31 cellular contexts compared by ENCODE assay signal in the genomic region with DNA sequence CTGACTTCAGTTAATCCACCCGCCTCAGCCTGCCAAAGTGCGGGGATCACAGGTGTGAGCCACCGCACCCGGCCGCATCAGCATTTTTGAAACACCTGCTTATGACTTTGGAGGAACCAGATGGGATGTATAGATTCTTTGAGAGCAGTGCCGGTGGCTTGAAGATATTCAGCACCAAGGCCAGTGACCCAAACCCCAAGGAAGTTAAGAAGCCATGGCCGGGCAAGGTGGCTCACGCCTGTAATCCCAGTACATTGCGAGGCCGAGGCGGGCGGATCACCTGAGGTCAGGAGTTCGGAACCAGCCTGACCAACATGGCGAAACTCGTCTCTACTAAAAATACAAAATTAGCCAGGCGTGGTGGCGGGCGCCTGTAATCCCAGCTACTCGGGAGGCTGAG. TPM values are rescaled to one million over a fixed set of nuclear protein-coding genes. Genes with fewer than 3 reads are reported as not detected.
DNase-seq lines count a peak whose midpoint lies in the region; ATAC-seq, FAIRE-seq and TF ChIP-seq lines count a peak whose summit lies in the region.
"Had no signal": no experiment of that assay in that cellular context is flagged by ENCODE, and none has a peak within 500 bp of the region (broad histone marks: within the 10 kb centered on the region; RNA-seq: fewer than 3 reads in every experiment).

No MANE protein-coding gene starts in this region.

- no peak for TF ChIP-seq EP300 in GM12878 (IDR thresholded peaks at IDR 0.05; ENCODE audit: borderline replicate concordance in 1 of 2, control insufficient read depth in 1 of 2, low read depth in 2 of 2, low read length in 2 of 2)

- TF ChIP-seq CTCF in HEK293 (tag by site-specific recombination; IDR thresholded peaks at IDR 0.05) (no peak), GM12878 (IDR thresholded peaks at IDR 0.05 in 2 of 3, conservative IDR thresholded peaks at IDR 0.05 in 1 of 3; ENCODE audit: control insufficient read depth in 2 of 3, extremely low read depth in 1 of 3, insufficient read depth in 1 of 3, low read depth in 3 of 3, low read length in 3 of 3) (no peak)

- no peaks in the 10 kb centered on the region for H3K79me2 ChIP-seq in GM12878 (ENCODE audit: control insufficient read depth, insufficient read depth, low read length)

- H3K4me1 ChIP-seq in HEK293 (ENCODE audit: control insufficient read depth, insufficient read depth, low read length) (no peaks in the 10 kb centered on the region), GM12878 (ENCODE audit: control insufficient read depth, insufficient read depth, low read length) (no peaks in the 10 kb centered on the region)
- H3K4me1 ChIP-seq: pancreas had no signal

- ATAC-seq in GM12878 (no peak), HG03442 (IDR thresholded peaks at IDR 0.05; ENCODE audit: unreplicated experiment) (no peak), GM21528 (IDR thresholded peaks at IDR 0.05; ENCODE audit: low FRiP score, unreplicated experiment) (no peak)
- ATAC-seq: activated CD4-positive, alpha-beta T cell treated with anti-CD3 and anti-CD28 coated beads for 36 hours; CD8-positive, alpha-beta T cell; Right ventricle myocardium inferior had no signal

- H3K9me3 ChIP-seq in HEK293 (ENCODE audit: control insufficient read depth, insufficient read depth, low read depth, low read length): no peaks in the 10 kb centered on the region
- H3K9me3 ChIP-seq in GM12878 (replicated peaks; ENCODE audit: control insufficient read depth, insufficient read depth, low read length): no peaks in the 10 kb centered on the region
- H3K9me3 ChIP-seq: pancreas, stomach had no signal

- no peak for FAIRE-seq in GM12878 (lab: Jason Lieb, UNC)
- FAIRE-seq: frontal cortex, GM12891, pancreas, TTC549 had no signal

- in situ Hi-C loops in GM12878 (cut with MboI): no loop called here

- H3K27me3 ChIP-seq in GM12878 (replicated peaks in 1 of 2; ENCODE audit: control insufficient read depth in 2 of 2, insufficient read depth in 2 of 2, low read length in 1 of 2): no peaks in the 10 kb centered on the region; a peak in 1 of 4 replicates
- H3K27me3 ChIP-seq: pancreas had no signal

- H3K4me2 ChIP-seq in GM12878 (ENCODE audit: control insufficient read depth, insufficient read depth): no peak overlapping the region

- H3K4me3 ChIP-seq in HEK293 (ENCODE audit: low read depth, low read length) (no peak overlapping the region), GM12878 (no peak overlapping the region)
- H3K4me3 ChIP-seq: pancreas, stomach had no signal

- no peak overlapping the region for H3K27ac ChIP-seq in HEK293 (ENCODE audit: extremely low read depth, low read depth, low read length)
- no peak overlapping the region for H3K27ac ChIP-seq in GM12878 (ENCODE audit: control insufficient read depth, insufficient read depth)
- H3K27ac ChIP-seq: pancreas, stomach had no signal

- 66% methylated on average over 15 of the region's 19 CpGs for WGBS in GM12878 (ENCODE audit: insufficient coverage, insufficient replicate concordance, low lambda C conversion rate, missing lambda C conversion rate)

- DNase-seq in Daoy (ENCODE audit: low read depth): peak; percentile 37
- no peak for DNase-seq in GM12878 (ENCODE audit: low read depth, low spot score)
- DNase-seq in left kidney (ENCODE audit: low read depth, low spot score): peak; percentile 77
- DNase-seq in kidney glomerular epithelial cell (lab: John Stamatoyannopoulos, UW): no peak
- DNase-seq in CD1c-positive myeloid dendritic cell (ENCODE audit: extremely low spot score): no peak
- DNase-seq: activated CD4-positive, alpha-beta T cell treated with anti-CD3 and anti-CD28 coated beads for 36 hours; activated CD8-positive, alpha-beta memory T cell treated with anti-CD3 and anti-CD28 coated beads for 24 hours; activated naive CD4-positive, alpha-beta T cell treated with Interleukin-2 at 50 U/mL for 16 hours; activated T-cell treated with anti-CD3 and anti-CD28 coated beads, Interleukin-2, amount 50 U/mL, for 24 hours; CD8-positive, alpha-beta T cell; hippocampal formation; natural killer cell; NCI-H146; NCI-H2171; NCI-H524 treated with DMSO at 0.1 percent for 48 hours; right cardiac atrium; stomach; trophoblast cell had no signal

- SMC1A ChIA-PET in GM12878 (lab: Charles Lee; ENCODE audit: uncharacterized antibody, unreplicated experiment): no interaction called here

- POLR2A ChIA-PET in HEK293 (lab: Yijun Ruan, JAX): no interaction called here
- POLR2A ChIA-PET in GM12878 (lab: Charles Lee): no interaction called here

- TF ChIP-seq POLR2A in GM12878 (IDR thresholded peaks at IDR 0.05; ENCODE audit: low read depth, low read length): no peak

- no peaks in the 10 kb centered on the region; a peak in 1 of 3 replicates for H3K36me3 ChIP-seq in HEK293 (ENCODE audit: control insufficient read depth in 2 of 2, insufficient read depth in 1 of 2, low read length in 2 of 2)
- no peaks in the 10 kb centered on the region for H3K36me3 ChIP-seq in GM12878 (ENCODE audit: control insufficient read depth in 2 of 2, insufficient read depth in 2 of 2, low read length in 1 of 2)
- H3K36me3 ChIP-seq: pancreas, stomach had no signal

- BruUV-seq in GM12878 (replicated peaks; lab: Mats Ljungman, UMichigan): no TSS peak

- H3K9ac ChIP-seq in GM12878 (ENCODE audit: control insufficient read depth, insufficient read depth, low read length): no peak overlapping the region

- CTCF ChIA-PET in HEK293 (lab: Yijun Ruan, JAX): no interaction called here
- CTCF ChIA-PET in GM12878 (lab: Yijun Ruan, JAX): interaction anchor here (1.1 kb wide), 2 partner anchors 10 to 82 kb away, joined by 3 read pairs; no protein-coding TSS in a partner anchor

- no peak for TF ChIP-seq RAD21 in GM12878 (IDR thresholded peaks at IDR 0.05; ENCODE audit: insufficient read depth, low read depth, low read length)

- no peak overlapping the region for H2AFZ ChIP-seq in GM12878 (ENCODE audit: control insufficient read depth, low read depth, low read length)

- RAD21 ChIA-PET in GM12878 (lab: Charles Lee; ENCODE audit: unreplicated experiment): no interaction called here

- intact Hi-C loops in GM12878 (cut with micrococcal nuclease; ENCODE audit: unreplicated experiment): no loop called here

- no peaks in the 10 kb centered on the region for H4K20me1 ChIP-seq in GM12878 (ENCODE audit: control insufficient read depth, insufficient read depth)

TF ChIP-seq in GM12878, 131 proteins besides CTCF, POLR2A, EP300 and RAD21 (continues in another document):
- no peak for TF ChIP-seq BACH1 (IDR thresholded peaks at IDR 0.05; ENCODE audit: borderline replicate concordance)

RNA-seq across cellular contexts. Expression of a gene that starts 43.9 kb away (rescaled TPM):
- not detected in 2 replicates for total RNA-seq in Daoy (2014; rRNA removed; shearing (Covaris generic))
- not detected in 2 replicates for total RNA-seq in GM12878 (2013; cell fraction: nucleolus; rRNA removed)
- total RNA-seq in GM12878 (2014; rRNA removed) (not detected in 2 replicates), GM12878 (2014; rRNA removed; fragmentation: Illumina TruSeq; extraction: Trizol) (not detected in 2 replicates), GM12878 (2021) (not detected in 2 replicates)
- not detected for polyA plus RNA-seq in GM12878 (2011; ENCODE audit: low read depth)
- polyA plus RNA-seq in GM12878 (2011; rRNA removed) (not detected in 2 replicates), GM12878 (2014; fragmentation: Illumina TruSeq; extraction: Trizol) (not detected in 2 replicates), GM12878 (2014; fragmentation: Nextera tagmentation; extraction: Ambion mirVana) (not detected), GM12878 (2014; rRNA removed) (not detected in 2 replicates), GM12878 (2016; fragmentation: Nextera tagmentation; extraction: Ambion mirVana) (not detected)
- not detected in 2 replicates for polyA plus RNA-seq in GM12878 (2011; cell fraction: cytosol; rRNA removed)
- not detected in 2 replicates for polyA plus RNA-seq in GM12878 (2011; cell fraction: nucleus; rRNA removed)
- 0.03 and 0.08 TPM in 2 replicates for polyA plus RNA-seq in GM12878 (2012)
- not detected in 2 replicates for polyA minus RNA-seq in GM12878 (2011; rRNA and poly(A)+ RNA removed)
- not detected in 2 replicates for polyA minus RNA-seq in GM12878 (2011; cell fraction: cytosol; rRNA and poly(A)+ RNA removed)
- not detected in 2 replicates for polyA minus RNA-seq in GM12878 (2011; cell fraction: nucleus; rRNA and poly(A)+ RNA removed)
- total RNA-seq: activated CD4-positive, alpha-beta T cell treated with anti-CD3 and anti-CD28 coated beads for 36 hours; CD8-positive, alpha-beta T cell; epithelial cell of proximal tubule; frontal cortex; kidney epithelial cell; MCF 10A had no signal
- polyA plus RNA-seq: IgD-negative memory B cell had no signal

RNA-seq across cellular contexts. Expression of a gene that starts 53.1 kb away (rescaled TPM):
- not detected in 2 replicates for total RNA-seq in Daoy (2014; rRNA removed; shearing (Covaris generic))
- not detected in 2 replicates for total RNA-seq in GM12878 (2013; cell fraction: nucleolus; rRNA removed)
- total RNA-seq in GM12878 (2014; rRNA removed) (not detected in 2 replicates), GM12878 (2014; rRNA removed; fragmentation: Illumina TruSeq; extraction: Trizol) (not detected in 2 replicates), GM12878 (2021) (not detected in 2 replicates)
- polyA plus RNA-seq in GM12878 (2011; ENCODE audit: low read depth): not detected
- polyA plus RNA-seq in GM12878 (2011; rRNA removed) (not detected in 2 replicates), GM12878 (2014; fragmentation: Illumina TruSeq; extraction: Trizol) (not detected in 2 replicates), GM12878 (2014; fragmentation: Nextera tagmentation; extraction: Ambion mirVana) (not detected), GM12878 (2014; rRNA removed) (not detected in 2 replicates), GM12878 (2016; fragmentation: Nextera tagmentation; extraction: Ambion mirVana) (not detected)
- polyA plus RNA-seq in GM12878 (2011; cell fraction: cytosol; rRNA removed): not detected in 2 replicates
- not detected in 2 replicates for polyA plus RNA-seq in GM12878 (2011; cell fraction: nucleus; rRNA removed)
- not detected in 2 replicates for polyA plus RNA-seq in GM12878 (2012)
- not detected in 2 replicates for polyA minus RNA-seq in GM12878 (2011; rRNA and poly(A)+ RNA removed)
- not detected in 2 replicates for polyA minus RNA-seq in GM12878 (2011; cell fraction: cytosol; rRNA and poly(A)+ RNA removed)
- not detected in 2 replicates for polyA minus RNA-seq in GM12878 (2011; cell fraction: nucleus; rRNA and poly(A)+ RNA removed)
- total RNA-seq: activated CD4-positive, alpha-beta T cell treated with anti-CD3 and anti-CD28 coated beads for 36 hours; aorta; CD8-positive, alpha-beta T cell; epithelial cell of proximal tubule; frontal cortex; kidney epithelial cell; MCF 10A; natural killer cell; pancreas; right cardiac atrium; Right ventricle myocardium inferior; stomach had no signal
- polyA plus RNA-seq: aorta, IgD-negative memory B cell, pancreas, right cardiac atrium, stomach had no signal

Comparison
In these comparisons a context has a peak if more than half of its experiments do, and no peak if none do; other contexts are left out.
1. DNase-seq: peak in Daoy (single experiment) and left kidney (single experiment); none in GM12878 (single experiment), kidney glomerular epithelial cell (single experiment) and CD1c-positive myeloid dendritic cell (single experiment).